26 cellular contexts compared by ENCODE assay signal in genomic region chr15:66423149-66423548, GRCh38.
"Had no signal": no experiment of that assay in that cellular context is flagged by ENCODE, and none has a peak within 500 bp of the region (broad histone marks: within the 10 kb centered on the region; RNA-seq: fewer than 3 reads in every experiment).

No MANE protein-coding gene starts in this region.

- DNase-seq: colonic mucosa; effector memory CD4-positive, alpha-beta T cell; erythroblast; esophagus squamous epithelium; foreskin melanocyte; glutamatergic neuron; heart right ventricle; hypothalamus; immature natural killer cell; islet precursor cell; naive thymus-derived CD8-positive, alpha-beta T cell; nephron progenitor cell; pancreas; stimulated activated CD4-positive, alpha-beta T cell treated with anti-CD3 and anti-CD28 coated beads, Interleukin-12 subunit alpha, Interleukin-12 subunit beta, amount 100 ng/mL, for 4 hours; stimulated activated CD4-positive, alpha-beta T cell treated with anti-CD3 and anti-CD28 coated beads, Interleukin-1b, Interleukin-23, amount 100 ng/mL, for 48 hours; stimulated activated CD4-positive, alpha-beta T cell treated with anti-CD3 and anti-CD28 coated beads, Interleukin-4, amount 100 ng/mL, for 1 hour; stimulated activated CD8-positive, alpha-beta memory T cell treated with anti-CD3 and anti-CD28 coated beads, Interleukin-4, amount 100 ng/mL, for 48 hours; stimulated activated naive CD4-positive, alpha-beta T cell; stimulated activated naive CD8-positive, alpha-beta T cell treated with anti-CD3 and anti-CD28 coated beads, Interleukin-15, amount 100 ng/mL, for 72 hours; transverse colon; upper lobe of right lung; uterus had no signal

- H3K27me3 ChIP-seq: colonic mucosa, esophagus squamous epithelium, heart right ventricle, pancreas, suprapubic skin, transverse colon, upper lobe of right lung, uterus had no signal

- H3K27ac ChIP-seq: colonic mucosa, esophagus squamous epithelium, heart right ventricle, pancreas, suprapubic skin, transverse colon, upper lobe of right lung, uterus had no signal

- H3K36me3 ChIP-seq: colonic mucosa, esophagus squamous epithelium, heart right ventricle, pancreas, suprapubic skin, transverse colon, upper lobe of right lung, uterus had no signal

- H3K4me1 ChIP-seq: colonic mucosa, esophagus squamous epithelium, pancreas, suprapubic skin, upper lobe of right lung, uterus had no signal

- H3K4me3 ChIP-seq: colonic mucosa, esophagus squamous epithelium, heart right ventricle, pancreas, smooth muscle cell, suprapubic skin, transverse colon, upper lobe of right lung, uterus had no signal

- H3K36me3 Mint-ChIP-seq: immature natural killer cell had no signal

- H3K9me3 Mint-ChIP-seq: dendritic cell treated with granulocyte-macrophage colony-stimulating factor and Interleukin-4, amounts not matched to agents 40 ng/mL and 50 ng/mL, for 4 days; immature natural killer cell; stimulated activated naive CD8-positive, alpha-beta T cell treated with anti-CD3 and anti-CD28 coated beads, Interleukin-15, amount 100 ng/mL, for 72 hours had no signal

- H3K4me3 Mint-ChIP-seq: dendritic cell treated with granulocyte-macrophage colony-stimulating factor and Interleukin-4, amounts not matched to agents 40 ng/mL and 50 ng/mL, for 4 days; immature natural killer cell; naive thymus-derived CD8-positive, alpha-beta T cell; nephron progenitor cell; stimulated activated naive CD8-positive, alpha-beta T cell treated with anti-CD3 and anti-CD28 coated beads, Interleukin-15, amount 100 ng/mL, for 72 hours had no signal

- H3K9me3 ChIP-seq: colonic mucosa, esophagus squamous epithelium, pancreas, suprapubic skin, transverse colon, upper lobe of right lung, uterus had no signal

- H3K27me3 Mint-ChIP-seq: dendritic cell treated with granulocyte-macrophage colony-stimulating factor and Interleukin-4, amounts not matched to agents 40 ng/mL and 50 ng/mL, for 4 days; naive thymus-derived CD8-positive, alpha-beta T cell; stimulated activated naive CD8-positive, alpha-beta T cell treated with anti-CD3 and anti-CD28 coated beads, Interleukin-15, amount 100 ng/mL, for 72 hours had no signal

- ATAC-seq: heart right ventricle; naive thymus-derived CD8-positive, alpha-beta T cell; pancreas; sciatic nerve; stimulated activated naive CD8-positive, alpha-beta T cell treated with anti-CD3 and anti-CD28 coated beads, Interleukin-15, amount 100 ng/mL, for 72 hours; upper lobe of right lung had no signal

- H3K27ac Mint-ChIP-seq: nephron progenitor cell had no signal
